20 cellular contexts compared by ENCODE assay signal in genomic region chr5:106940986-106941385, GRCh38.
DNase-seq lines count a peak whose midpoint lies in the region; ATAC-seq, FAIRE-seq and TF ChIP-seq lines count a peak whose summit lies in the region.
"Had no signal": no experiment of that assay in that cellular context is flagged by ENCODE, and none has a peak within 500 bp of the region (broad histone marks: within the 10 kb centered on the region; RNA-seq: fewer than 3 reads in every experiment).

No MANE protein-coding gene starts in this region.

- H3K9me3 ChIP-seq in Panc1 (ENCODE audit: control insufficient read depth, insufficient read depth, low read depth, low read length) (no peaks in the 10 kb centered on the region), heart left ventricle (peaks cover 0 to 6% (median 0%) of the 10 kb centered on the region in 12 donors)
- H3K9me3 ChIP-seq: esophagus muscularis mucosa had no signal

- no TSS peak for BruUV-seq in Panc1 (replicated peaks; lab: Mats Ljungman, UMichigan)

- H3K4me1 ChIP-seq in Panc1 (ENCODE audit: control insufficient read depth, insufficient read depth, low read length) (no peaks in the 10 kb centered on the region), heart left ventricle (no peaks in the 10 kb centered on the region)
- H3K4me1 ChIP-seq: esophagus muscularis mucosa had no signal

- in situ Hi-C loops in Panc1 (cut with HindIII; ENCODE audit: low pct_unique_long_range_greater_than_20kb, low sequenced_read_pairs) = no loop called here

- CTCF ChIA-PET in Panc1 (lab: Charles Lee) = interaction anchor here (0.6 kb wide), 1 partner anchor 825 kb away, joined by 4 read pairs; no protein-coding TSS in a partner anchor

- POLR2A ChIA-PET in Panc1 (lab: Charles Lee) = no interaction called here

- H3K27me3 ChIP-seq in Panc1 (ENCODE audit: control insufficient read depth, insufficient read depth, low read length) = no peaks in the 10 kb centered on the region
- H3K27me3 ChIP-seq in heart left ventricle = no peaks in the 10 kb centered on the region
- H3K27me3 ChIP-seq: esophagus muscularis mucosa had no signal

- intact Hi-C loops in Panc1 (cut with micrococcal nuclease; ENCODE audit: unreplicated experiment) = no loop called here
- intact Hi-C loops in heart left ventricle (cut with DNase I) = no loop called here

- H3K27ac ChIP-seq in Panc1 (ENCODE audit: low read length) (no peak overlapping the region), heart left ventricle (no peak overlapping the region)
- H3K27ac ChIP-seq: esophagus muscularis mucosa had no signal

- 46 to 56% (median 51%) methylated on average over 3 of the region's 3 CpGs for WGBS in heart left ventricle, 4 donors

- FAIRE-seq in H54 (lab: Jason Lieb, UNC) = peak; percentile 79
- FAIRE-seq: G401.6, GM12891 had no signal

- H3K36me3 ChIP-seq in Panc1 (ENCODE audit: control insufficient read depth, insufficient read depth, low read length) = no peaks in the 10 kb centered on the region; the same call in 1 of the 2 replicates
- H3K36me3 ChIP-seq in heart left ventricle = no peaks in the 10 kb centered on the region
- H3K36me3 ChIP-seq: esophagus muscularis mucosa had no signal

- DNase-seq in H54 (ENCODE audit: insufficient read length, low spot score) = no peak
- DNase-seq in Panc1 (ENCODE audit: low read depth, low spot score) = peak; percentile 4
- peak; percentile 2 for DNase-seq in fibroblast of the aortic adventitia (ENCODE audit: low read depth)
- peak; percentile 33 for DNase-seq in renal cortical epithelial cell (ENCODE audit: low read depth)
- DNase-seq in heart left ventricle = no peak
- no peak for DNase-seq in GDM1 (lab: John Stamatoyannopoulos, UW)
- no peak for DNase-seq in globus pallidus (ENCODE audit: low spot score)
- DNase-seq in OCI-M1 (lab: John Stamatoyannopoulos, UW) = no peak
- DNase-seq: activated T-cell treated with anti-CD3 and anti-CD28 coated beads, Interleukin-2, amount 50 U/mL, for 1 hour; hippocampal formation; left cardiac atrium; midbrain; NCI-H2081 treated with DMSO at 0.1 percent for 48 hours; NCI-H524; nucleus accumbens; stimulated activated CD4-positive, alpha-beta T cell treated with anti-CD3 and anti-CD28 coated beads, Interleukin-2, amount 100 ng/mL, for 24 hours had no signal

- TF ChIP-seq CTCF in Panc1 (IDR thresholded peaks at IDR 0.05) (no peak), fibroblast of the aortic adventitia (IDR thresholded peaks at IDR 0.05; ENCODE audit: insufficient read depth, low read length) (no peak), heart left ventricle (IDR thresholded peaks at IDR 0.05) (no peak)

- peak; percentile 48; the same call in 1 of the 2 replicates for ATAC-seq in Panc1
- no peak for ATAC-seq in heart left ventricle
- ATAC-seq: sciatic nerve had no signal

- TF ChIP-seq POLR2A in H54 (IDR thresholded peaks at IDR 0.05; ENCODE audit: low read depth, low read length) (no peak), heart left ventricle (IDR thresholded peaks at IDR 0.05) (no peak)

- H3K4me3 ChIP-seq in Panc1 (ENCODE audit: low read depth in 2 of 2, low read length in 2 of 2) (no peak overlapping the region), fibroblast of the aortic adventitia (ENCODE audit: low read depth, low read length) (no peak overlapping the region), heart left ventricle (no peak overlapping the region)
- H3K4me3 ChIP-seq: esophagus muscularis mucosa had no signal

Comparison
In these comparisons a context has a peak if more than half of its experiments do, and no peak if none do; other contexts are left out.
1. DNase-seq: peak in Panc1 (single experiment), fibroblast of the aortic adventitia (single experiment) and renal cortical epithelial cell (single experiment); none in H54 (single experiment), heart left ventricle (0 of 5), GDM1 (single experiment), globus pallidus (single experiment) and OCI-M1 (single experiment).